Comparison of ENCODE assay signal across 19 cellular contexts in the genomic region with DNA sequence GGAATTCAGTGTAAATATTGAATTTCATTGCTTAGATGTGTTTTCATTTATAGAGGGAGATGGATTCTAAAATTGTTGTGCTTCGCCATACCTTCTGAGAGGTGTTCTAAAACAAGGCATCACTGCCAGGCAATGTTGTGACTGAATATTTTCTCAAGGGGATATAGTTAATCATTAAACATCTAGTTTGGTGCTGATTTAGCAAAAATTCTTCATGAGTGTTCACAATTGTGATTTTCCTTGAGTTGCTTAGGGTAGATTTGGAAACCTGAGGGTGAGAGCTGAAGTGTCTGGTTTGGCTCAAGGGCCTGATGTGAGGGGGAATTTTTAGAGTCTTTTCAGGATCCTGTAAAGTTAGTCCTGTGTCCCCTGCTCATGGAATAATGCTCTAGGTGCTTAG.
DNase-seq lines count a peak whose midpoint lies in the region; ATAC-seq, FAIRE-seq and TF ChIP-seq lines count a peak whose summit lies in the region.
"Had no signal": no experiment of that assay in that cellular context is flagged by ENCODE, and none has a peak within 500 bp of the region (broad histone marks: within the 10 kb centered on the region; RNA-seq: fewer than 3 reads in every experiment).

No MANE protein-coding gene starts in this region.

- POLR2A ChIA-PET in A549 (lab: Yijun Ruan, JAX) (no interaction called here), IMR-90 (lab: Charles Lee; ENCODE audit: unreplicated experiment) (no interaction called here)

- H2BK15ac ChIP-seq in IMR-90 (ENCODE audit: low read depth, low read length) = no peak overlapping the region

- 0% methylated on average over 1 of the region's 1 CpG for WGBS in A549 (ENCODE audit: missing lambda C conversion rate)
- no CpG with 5 or more reads among the region's 1 CpG for WGBS in IMR-90 (ENCODE audit: extremely low coverage in 2 of 2, insufficient read length in 1 of 2), 2 experiments
- whole genome bisulfite sequencing in stomach, 5 donors = 80 to 89% (median 85%) methylated on average over 1 of the region's 1 CpG

- TF ChIP-seq EP300 in A549 (IDR thresholded peaks at IDR 0.05) (no peak), stomach (IDR thresholded peaks at IDR 0.05) (no peak)

- H3K4me3 ChIP-seq in A549 = no peak overlapping the region
- H3K4me3 ChIP-seq in IMR-90 (ENCODE audit: insufficient read depth, low read depth, low read length) = no peak overlapping the region
- H3K4me3 ChIP-seq in endocrine pancreas (ENCODE audit: control insufficient read depth, insufficient read depth, low read length) = peak overlapping the region; percentile 7
- no peak overlapping the region for H3K4me3 ChIP-seq in stomach
- H3K4me3 ChIP-seq in vagina = no peak overlapping the region
- H3K4me3 ChIP-seq: BLaER1, GM23248 had no signal

- H2BK120ac ChIP-seq in IMR-90 (ENCODE audit: low read depth, low read length) = no peak overlapping the region

- H3K23ac ChIP-seq in IMR-90 (ENCODE audit: low read depth, low read length) = no peak overlapping the region

- H3K18ac ChIP-seq in IMR-90 (ENCODE audit: low read depth, low read length) = no peak overlapping the region

- no peak overlapping the region for H2AFZ ChIP-seq in IMR-90 (replicated peaks; ENCODE audit: low read length, poor library complexity)
- H2AFZ ChIP-seq: GM23248 had no signal

- CTCF ChIA-PET in A549 (lab: Yijun Ruan, JAX) (no interaction called here), IMR-90 (lab: Yijun Ruan, JAX) (no interaction called here)

- no TSS peak for BruUV-seq in IMR-90 (replicated peaks; lab: Mats Ljungman, UMichigan)

- intact Hi-C loops in IMR-90 (cut with micrococcal nuclease) = no loop called here
- intact Hi-C loops in stomach (cut with DNase I; ENCODE audit: low total_unique reads) = no loop called here
- intact Hi-C loops in vagina (cut with DNase I) = no loop called here

- ATAC-seq in A549 (no peak), IMR-90 (ENCODE audit: low read depth) (no peak)
- ATAC-seq: CD8-positive, alpha-beta T cell had no signal

- H2BK5ac ChIP-seq in IMR-90 (ENCODE audit: low read depth, low read length, poor library complexity, severe bottlenecking) = no peak overlapping the region

- H3K4me1 ChIP-seq in A549 (no peaks in the 10 kb centered on the region), IMR-90 (ENCODE audit: control insufficient read depth, insufficient read depth, low read length) (peaks cover 6% of the 10 kb centered on the region), endocrine pancreas (ENCODE audit: control insufficient read depth, insufficient read depth, low read length) (peaks cover 5% of the 10 kb centered on the region), stomach (no peaks in the 10 kb centered on the region), vagina (no peaks in the 10 kb centered on the region)
- H3K4me1 ChIP-seq: BLaER1, Caco-2 had no signal

- no peaks in the 10 kb centered on the region for H3K9me1 ChIP-seq in IMR-90 (ENCODE audit: insufficient read depth, low read length)

- in situ Hi-C loops in IMR-90 (cut with MboI; ENCODE audit: low sequenced_read_pairs) = no loop called here

- TF ChIP-seq RAD21 in A549 (conservative IDR thresholded peaks at IDR 0.05 in 1 of 2, IDR thresholded peaks at IDR 0.05 in 1 of 2) = no peak
- no peak for TF ChIP-seq RAD21 in IMR-90 (IDR thresholded peaks at IDR 0.05; ENCODE audit: low read length)

- H3K4me2 ChIP-seq in A549 (no peak overlapping the region), IMR-90 (ENCODE audit: low read depth, low read length) (no peak overlapping the region)
- H3K4me2 ChIP-seq: BLaER1 had no signal

- H2BK20ac ChIP-seq in IMR-90 (ENCODE audit: low read depth, low read length) = no peak overlapping the region

- no peak overlapping the region for H2AK9ac ChIP-seq in IMR-90 (replicated peaks; ENCODE audit: low read depth, low read length, poor library complexity)

- no peak overlapping the region for H3K56ac ChIP-seq in IMR-90 (ENCODE audit: extremely low read depth, insufficient read depth, low read length)

- TF ChIP-seq POLR2A in A549 (IDR thresholded peaks at IDR 0.05; ENCODE audit: low read length) (no peak), IMR-90 (IDR thresholded peaks at IDR 0.05; ENCODE audit: low read depth, low read length) (no peak), stomach (IDR thresholded peaks at IDR 0.05) (no peak), vagina (IDR thresholded peaks at IDR 0.05) (no peak)

- no peak for DNase-seq in A549 (ENCODE audit: low read depth in 1 of 2, low spot score in 1 of 2)
- DNase-seq in IMR-90 = no peak
- DNase-seq in stomach = no peak
- no peak for DNase-seq in vagina (ENCODE audit: extremely low spot score in 2 of 2)
- DNase-seq in GM10266 (ENCODE audit: extremely low spot score) = no peak
- DNase-seq: Caco-2; CD4-positive, CD25-positive, alpha-beta regulatory T cell; CD8-positive, alpha-beta T cell; DMS153; DMS79 treated with DMSO at 0.1 percent for 48 hours; GF-D8; GM23248; H7; HCEC 1CT had no signal

- no peaks in the 10 kb centered on the region for H3K36me3 ChIP-seq in IMR-90 (ENCODE audit: control insufficient read depth, insufficient read depth, low read length)
- H3K36me3 ChIP-seq in endocrine pancreas (ENCODE audit: control insufficient read depth, insufficient read depth, low read length) = no peaks in the 10 kb centered on the region
- H3K36me3 ChIP-seq in stomach = no peaks in the 10 kb centered on the region
- no peaks in the 10 kb centered on the region for H3K36me3 ChIP-seq in vagina
- H3K36me3 ChIP-seq: BLaER1 had no signal

- H3K4ac ChIP-seq in IMR-90 (ENCODE audit: low read depth, low read length) = no peak overlapping the region

- H2AK5ac ChIP-seq in IMR-90 (ENCODE audit: low read depth, low read length) = no peak overlapping the region

- H3K9ac ChIP-seq in IMR-90 (ENCODE audit: low read depth, low read length) (no peak overlapping the region), endocrine pancreas (ENCODE audit: control insufficient read depth, insufficient read depth, low read length) (no peak overlapping the region)
- H3K9ac ChIP-seq: BLaER1, GM23248 had no signal

- FAIRE-seq in A549 (lab: Jason Lieb, UNC) = no peak
- FAIRE-seq: GM12892, H1 had no signal

- no peaks in the 10 kb centered on the region for H4K20me1 ChIP-seq in IMR-90 (ENCODE audit: insufficient read depth, low read length)
- H4K20me1 ChIP-seq: BLaER1 had no signal

- H3K79me1 ChIP-seq in IMR-90 (ENCODE audit: low read depth in 1 of 2, low read length in 2 of 2) = no peaks in the 10 kb centered on the region

- H3K27ac ChIP-seq in A549 (no peak overlapping the region), IMR-90 (ENCODE audit: insufficient read depth, low read length) (no peak overlapping the region), stomach (no peak overlapping the region), vagina (no peak overlapping the region)
- H3K27ac ChIP-seq: BLaER1, C4-2B, GM23248 had no signal

- no peak overlapping the region for H4K5ac ChIP-seq in IMR-90 (ENCODE audit: low read depth, low read length)

- no peak overlapping the region for H3K14ac ChIP-seq in IMR-90 (replicated peaks; ENCODE audit: low read depth, low read length)

- TF ChIP-seq CTCF in A549 (IDR thresholded peaks at IDR 0.05) (no peak), IMR-90 (conservative IDR thresholded peaks at IDR 0.05; ENCODE audit: low read depth, low read length) (no peak), stomach (IDR thresholded peaks at IDR 0.05) (no peak), vagina (IDR thresholded peaks at IDR 0.05) (no peak), GM10266 (IDR thresholded peaks at IDR 0.05; ENCODE audit: control insufficient read depth, insufficient read depth, low read depth, missing control alignments) (no peak)

- H4K8ac ChIP-seq in IMR-90 (ENCODE audit: low read depth in 2 of 2, low read length in 2 of 2) = no peak overlapping the region

- no peak overlapping the region for H4K91ac ChIP-seq in IMR-90 (ENCODE audit: insufficient read depth, low read depth, low read length)

- H3K9me3 ChIP-seq in A549 = no peaks in the 10 kb centered on the region
- no peaks in the 10 kb centered on the region for H3K9me3 ChIP-seq in IMR-90 (ENCODE audit: control insufficient read depth, insufficient read depth, low read length)
- no peaks in the 10 kb centered on the region for H3K9me3 ChIP-seq in endocrine pancreas (ENCODE audit: control insufficient read depth, low read length)
- no peaks in the 10 kb centered on the region for H3K9me3 ChIP-seq in stomach
- H3K9me3 ChIP-seq in vagina = no peaks in the 10 kb centered on the region
- H3K9me3 ChIP-seq: BLaER1, Caco-2 had no signal

- dilution Hi-C loops in IMR-90 (cut with HindIII; ENCODE audit: low sequenced_read_pairs, unreplicated experiment) = no loop called here

- no peaks in the 10 kb centered on the region for H3K27me3 ChIP-seq in IMR-90 (ENCODE audit: control insufficient read depth, insufficient read depth, low read length)
- H3K27me3 ChIP-seq in endocrine pancreas (ENCODE audit: control insufficient read depth, insufficient read depth, low read length) = no peaks in the 10 kb centered on the region
- no peaks in the 10 kb centered on the region for H3K27me3 ChIP-seq in stomach
- H3K27me3 ChIP-seq in vagina = no peaks in the 10 kb centered on the region
- H3K27me3 ChIP-seq: BLaER1 had no signal

TF ChIP-seq in A549, 52 proteins besides CTCF, POLR2A, EP300 and RAD21:
- TF ChIP-seq EHMT2 (IDR thresholded peaks at IDR 0.05; ENCODE audit: low read depth) (no peak), MAFK (IDR thresholded peaks at IDR 0.05; ENCODE audit: partially characterized antibody) (peak; percentile 69)

TF ChIP-seq in IMR-90, 13 proteins besides CTCF, POLR2A, EP300 and RAD21:
- TF ChIP-seq FOS (IDR thresholded peaks at IDR 0.05; ENCODE audit: low read depth, low read length) = no peak
- TF ChIP-seq MAFK (IDR thresholded peaks at IDR 0.05; ENCODE audit: low read depth, low read length) = peak; percentile 44; the same call in 1 of the 2 replicates
